In the genomic region with DNA sequence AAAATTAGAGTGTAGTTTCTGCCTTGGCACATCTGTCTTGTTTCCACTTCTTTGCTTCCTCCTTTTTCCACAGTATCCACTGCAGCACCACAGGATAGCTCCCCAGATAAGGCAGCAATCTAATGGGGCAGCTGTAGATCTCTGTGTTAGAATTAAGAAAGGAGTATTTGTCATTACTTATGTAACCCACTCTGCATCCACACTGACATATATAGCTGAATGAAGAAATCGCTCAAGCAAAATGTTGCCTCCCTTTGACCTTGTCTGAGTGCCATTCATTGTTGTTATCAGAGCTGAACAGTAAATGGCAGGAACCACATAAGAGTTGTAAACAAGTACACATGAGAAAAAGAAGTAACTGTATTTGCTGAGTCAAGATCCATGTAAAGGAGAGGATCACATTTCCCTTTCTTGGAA, we compare ENCODE assay signal across 1 cellular context.
A peak's percentile ranks its signal among the peaks of the same experiment; 100 is the strongest.
TF ChIP-seq lines count a peak whose summit lies in the region.

No MANE protein-coding gene starts in this region.

TF ChIP-seq in K562, 482 proteins besides CTCF, POLR2A, EP300 and RAD21 (continued from another document and continues in another):
- TF ChIP-seq ZNF3 (CRISPR knock-in tag; IDR thresholded peaks at IDR 0.05) (no peak), ILK (tag; IDR thresholded peaks at IDR 0.05; ENCODE audit: borderline replicate concordance, low read depth) (no peak), ZC3H8 (IDR thresholded peaks at IDR 0.05) (no peak), ZNF384 (IDR thresholded peaks at IDR 0.05; ENCODE audit: low read depth, low read length) (no peak), HIVEP1 (CRISPR knock-in tag; IDR thresholded peaks at IDR 0.05) (no peak), TCF3 (CRISPR knock-in tag; IDR thresholded peaks at IDR 0.05) (peak; percentile 90), ZFP36 (IDR thresholded peaks at IDR 0.05; ENCODE audit: low read depth, low read length, partially characterized antibody) (no peak), KDM5B (IDR thresholded peaks at IDR 0.05; ENCODE audit: insufficient replicate concordance, low read depth, low read length) (no peak), RBM39 (optimal IDR thresholded peaks at IDR 0.05; ENCODE audit: low read depth, low read length) (no peak), RCOR1 (IDR thresholded peaks at IDR 0.05; ENCODE audit: borderline replicate concordance in 1 of 2, low read depth in 2 of 2, low read length in 2 of 2) (peak in 1 of 2 experiments; percentile 64; a peak in 1 of 4 replicates), TEAD2 (tag; IDR thresholded peaks at IDR 0.05) (no peak), RUNX1 (IDR thresholded peaks at IDR 0.05; ENCODE audit: low read depth) (no peak), MED1 (CRISPR knock-in tag; IDR thresholded peaks at IDR 0.05; ENCODE audit: borderline replicate concordance) (no peak), XRCC5 (IDR thresholded peaks at IDR 0.05; ENCODE audit: low read depth, low read length) (no peak), RBM17 (IDR thresholded peaks at IDR 0.05; ENCODE audit: borderline replicate concordance, low read depth, low read length) (no peak), CLOCK (CRISPR knock-in tag; IDR thresholded peaks at IDR 0.05; ENCODE audit: borderline replicate concordance) (no peak), SOX6 (IDR thresholded peaks at IDR 0.05) (peak; percentile 93), NELFE (IDR thresholded peaks at IDR 0.05; ENCODE audit: insufficient read depth, insufficient read length) (no peak), ZNF764 (CRISPR knock-in tag; IDR thresholded peaks at IDR 0.05; ENCODE audit: low read depth) (no peak), ZNF197 (CRISPR knock-in tag; IDR thresholded peaks at IDR 0.05; ENCODE audit: low read depth) (no peak; the same call in 1 of the 2 replicates), ZNF561 (CRISPR knock-in tag; conservative IDR thresholded peaks at IDR 0.05) (no peak), MEF2A (IDR thresholded peaks at IDR 0.05; ENCODE audit: control insufficient read depth, low read depth, low read length) (no peak), OTX1 (CRISPR knock-in tag; IDR thresholded peaks at IDR 0.05) (no peak), FOXK2 (conservative IDR thresholded peaks at IDR 0.05 in 1 of 2, IDR thresholded peaks at IDR 0.05 in 1 of 2; ENCODE audit: low read depth in 2 of 2) (peak; percentile 98 to 99), TRIM25 (IDR thresholded peaks at IDR 0.05; ENCODE audit: borderline replicate concordance) (no peak), RHOXF2B (CRISPR knock-in tag; conservative IDR thresholded peaks at IDR 0.05) (no peak), SRSF1 (IDR thresholded peaks at IDR 0.05; ENCODE audit: low read depth, low read length) (no peak), ZBTB43 (CRISPR knock-in tag; IDR thresholded peaks at IDR 0.05) (no peak), CBX2 (IDR thresholded peaks at IDR 0.05; ENCODE audit: insufficient read depth, low read length, poor library complexity, severe bottlenecking) (no peak), RBM15 (IDR thresholded peaks at IDR 0.05; ENCODE audit: insufficient read depth, low read length) (no peak), L3MBTL2 (IDR thresholded peaks at IDR 0.05) (0 out of 2 replicates have a peak, but pooled peaks have one; percentile 15), ZBED1 (IDR thresholded peaks at IDR 0.05) (no peak), EP400 (IDR thresholded peaks at IDR 0.05) (no peak), ZNF24 (IDR thresholded peaks at IDR 0.05) (peak; percentile 60; the same call in 1 of the 2 replicates)
- TF ChIP-seq, protein P1, sequence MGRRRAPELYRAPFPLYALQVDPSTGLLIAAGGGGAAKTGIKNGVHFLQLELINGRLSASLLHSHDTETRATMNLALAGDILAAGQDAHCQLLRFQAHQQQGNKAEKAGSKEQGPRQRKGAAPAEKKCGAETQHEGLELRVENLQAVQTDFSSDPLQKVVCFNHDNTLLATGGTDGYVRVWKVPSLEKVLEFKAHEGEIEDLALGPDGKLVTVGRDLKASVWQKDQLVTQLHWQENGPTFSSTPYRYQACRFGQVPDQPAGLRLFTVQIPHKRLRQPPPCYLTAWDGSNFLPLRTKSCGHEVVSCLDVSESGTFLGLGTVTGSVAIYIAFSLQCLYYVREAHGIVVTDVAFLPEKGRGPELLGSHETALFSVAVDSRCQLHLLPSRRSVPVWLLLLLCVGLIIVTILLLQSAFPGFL (CRISPR knock-in tag; IDR thresholded peaks at IDR 0.05), result no peak
- TF ChIP-seq, protein P2, sequence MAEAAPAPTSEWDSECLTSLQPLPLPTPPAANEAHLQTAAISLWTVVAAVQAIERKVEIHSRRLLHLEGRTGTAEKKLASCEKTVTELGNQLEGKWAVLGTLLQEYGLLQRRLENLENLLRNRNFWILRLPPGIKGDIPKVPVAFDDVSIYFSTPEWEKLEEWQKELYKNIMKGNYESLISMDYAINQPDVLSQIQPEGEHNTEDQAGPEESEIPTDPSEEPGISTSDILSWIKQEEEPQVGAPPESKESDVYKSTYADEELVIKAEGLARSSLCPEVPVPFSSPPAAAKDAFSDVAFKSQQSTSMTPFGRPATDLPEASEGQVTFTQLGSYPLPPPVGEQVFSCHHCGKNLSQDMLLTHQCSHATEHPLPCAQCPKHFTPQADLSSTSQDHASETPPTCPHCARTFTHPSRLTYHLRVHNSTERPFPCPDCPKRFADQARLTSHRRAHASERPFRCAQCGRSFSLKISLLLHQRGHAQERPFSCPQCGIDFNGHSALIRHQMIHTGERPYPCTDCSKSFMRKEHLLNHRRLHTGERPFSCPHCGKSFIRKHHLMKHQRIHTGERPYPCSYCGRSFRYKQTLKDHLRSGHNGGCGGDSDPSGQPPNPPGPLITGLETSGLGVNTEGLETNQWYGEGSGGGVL (CRISPR knock-in tag; IDR thresholded peaks at IDR 0.05), result no peak
- TF ChIP-seq, protein P3, sequence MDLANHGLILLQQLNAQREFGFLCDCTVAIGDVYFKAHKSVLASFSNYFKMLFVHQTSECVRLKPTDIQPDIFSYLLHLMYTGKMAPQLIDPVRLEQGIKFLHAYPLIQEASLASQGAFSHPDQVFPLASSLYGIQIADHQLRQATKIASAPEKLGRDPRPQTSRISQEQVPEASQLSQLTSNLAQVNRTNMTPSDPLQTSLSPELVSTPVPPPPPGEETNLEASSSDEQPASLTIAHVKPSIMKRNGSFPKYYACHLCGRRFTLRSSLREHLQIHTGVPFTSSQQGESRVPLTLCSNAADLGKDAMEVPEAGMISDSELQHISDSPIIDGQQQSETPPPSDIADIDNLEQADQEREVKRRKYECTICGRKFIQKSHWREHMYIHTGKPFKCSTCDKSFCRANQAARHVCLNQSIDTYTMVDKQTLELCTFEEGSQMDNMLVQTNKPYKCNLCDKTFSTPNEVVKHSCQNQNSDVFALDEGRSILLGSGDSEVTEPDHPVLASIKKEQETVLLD (IDR thresholded peaks at IDR 0.05), result 0 out of 2 replicates have a peak, but pooled peaks have one; percentile 52
- TF ChIP-seq, protein P4, sequence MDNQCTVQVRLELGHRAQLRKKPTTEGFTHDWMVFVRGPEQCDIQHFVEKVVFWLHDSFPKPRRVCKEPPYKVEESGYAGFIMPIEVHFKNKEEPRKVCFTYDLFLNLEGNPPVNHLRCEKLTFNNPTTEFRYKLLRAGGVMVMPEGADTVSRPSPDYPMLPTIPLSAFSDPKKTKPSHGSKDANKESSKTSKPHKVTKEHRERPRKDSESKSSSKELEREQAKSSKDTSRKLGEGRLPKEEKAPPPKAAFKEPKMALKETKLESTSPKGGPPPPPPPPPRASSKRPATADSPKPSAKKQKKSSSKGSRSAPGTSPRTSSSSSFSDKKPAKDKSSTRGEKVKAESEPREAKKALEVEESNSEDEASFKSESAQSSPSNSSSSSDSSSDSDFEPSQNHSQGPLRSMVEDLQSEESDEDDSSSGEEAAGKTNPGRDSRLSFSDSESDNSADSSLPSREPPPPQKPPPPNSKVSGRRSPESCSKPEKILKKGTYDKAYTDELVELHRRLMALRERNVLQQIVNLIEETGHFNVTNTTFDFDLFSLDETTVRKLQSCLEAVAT (IDR thresholded peaks at IDR 0.05), result peak in 1 of 2 experiments; percentile 55; a peak in 1 of 4 replicates
- TF ChIP-seq, protein P5, sequence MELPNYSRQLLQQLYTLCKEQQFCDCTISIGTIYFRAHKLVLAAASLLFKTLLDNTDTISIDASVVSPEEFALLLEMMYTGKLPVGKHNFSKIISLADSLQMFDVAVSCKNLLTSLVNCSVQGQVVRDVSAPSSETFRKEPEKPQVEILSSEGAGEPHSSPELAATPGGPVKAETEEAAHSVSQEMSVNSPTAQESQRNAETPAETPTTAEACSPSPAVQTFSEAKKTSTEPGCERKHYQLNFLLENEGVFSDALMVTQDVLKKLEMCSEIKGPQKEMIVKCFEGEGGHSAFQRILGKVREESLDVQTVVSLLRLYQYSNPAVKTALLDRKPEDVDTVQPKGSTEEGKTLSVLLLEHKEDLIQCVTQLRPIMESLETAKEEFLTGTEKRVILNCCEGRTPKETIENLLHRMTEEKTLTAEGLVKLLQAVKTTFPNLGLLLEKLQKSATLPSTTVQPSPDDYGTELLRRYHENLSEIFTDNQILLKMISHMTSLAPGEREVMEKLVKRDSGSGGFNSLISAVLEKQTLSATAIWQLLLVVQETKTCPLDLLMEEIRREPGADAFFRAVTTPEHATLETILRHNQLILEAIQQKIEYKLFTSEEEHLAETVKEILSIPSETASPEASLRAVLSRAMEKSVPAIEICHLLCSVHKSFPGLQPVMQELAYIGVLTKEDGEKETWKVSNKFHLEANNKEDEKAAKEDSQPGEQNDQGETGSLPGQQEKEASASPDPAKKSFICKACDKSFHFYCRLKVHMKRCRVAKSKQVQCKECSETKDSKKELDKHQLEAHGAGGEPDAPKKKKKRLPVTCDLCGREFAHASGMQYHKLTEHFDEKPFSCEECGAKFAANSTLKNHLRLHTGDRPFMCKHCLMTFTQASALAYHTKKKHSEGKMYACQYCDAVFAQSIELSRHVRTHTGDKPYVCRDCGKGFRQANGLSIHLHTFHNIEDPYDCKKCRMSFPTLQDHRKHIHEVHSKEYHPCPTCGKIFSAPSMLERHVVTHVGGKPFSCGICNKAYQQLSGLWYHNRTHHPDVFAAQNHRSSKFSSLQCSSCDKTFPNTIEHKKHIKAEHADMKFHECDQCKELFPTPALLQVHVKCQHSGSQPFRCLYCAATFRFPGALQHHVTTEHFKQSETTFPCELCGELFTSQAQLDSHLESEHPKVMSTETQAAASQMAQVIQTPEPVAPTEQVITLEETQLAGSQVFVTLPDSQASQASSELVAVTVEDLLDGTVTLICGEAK (IDR thresholded peaks at IDR 0.05), result no peak
- TF ChIP-seq, protein P5 (CRISPR knock-in tag; IDR thresholded peaks at IDR 0.05), result no peak
